37 cellular contexts compared by ENCODE assay signal in genomic region chr2:225415809-225416208, GRCh38. TPM values are rescaled to one million over a fixed set of nuclear protein-coding genes. Genes with fewer than 3 reads are reported as not detected.
"Had no signal": no experiment of that assay in that cellular context is flagged by ENCODE, and none has a peak within 500 bp of the region (broad histone marks: within the 10 kb centered on the region; RNA-seq: fewer than 3 reads in every experiment).

No MANE protein-coding gene starts in this region.

- H3K27me3 ChIP-seq: ascending aorta, cardiac muscle cell had no signal

- ATAC-seq: activated CD8-positive, alpha-beta memory T cell treated with anti-CD3 and anti-CD28 coated beads, Interleukin-2, amount 10 ng/mL, durations not matched to agents 7 days and 5 days; activated CD8-positive, alpha-beta T cell treated with anti-CD3 and anti-CD28 coated beads, Interleukin-2, amount 10 ng/mL, durations not matched to agents 7 days and 5 days; activated naive CD8-positive, alpha-beta T cell treated with anti-CD3 and anti-CD28 coated beads, Interleukin-2, amount 50 U/mL, for 24 hours had no signal

- H3K36me3 ChIP-seq: ascending aorta, cardiac muscle cell had no signal

- H3K9me3 ChIP-seq: ascending aorta had no signal

- H3K27ac Mint-ChIP-seq: activated B cell treated with CpG ODN at 0.5 μM for 24 hours; activated CD4-positive, alpha-beta memory T cell treated with anti-CD3 and anti-CD28 coated beads, Interleukin-2, amount 10 ng/mL, durations not matched to agents 7 days and 5 days; activated CD4-positive, alpha-beta T cell treated with anti-CD3 and anti-CD28 coated beads, Interleukin-2, amount 10 ng/mL, durations not matched to agents 24 days and 14 days; activated CD8-positive, alpha-beta memory T cell treated with anti-CD3 and anti-CD28 coated beads, Interleukin-2, amount 10 ng/mL, durations not matched to agents 7 days and 5 days; activated CD8-positive, alpha-beta T cell treated with anti-CD3 and anti-CD28 coated beads, Interleukin-2, amount 10 ng/mL, durations not matched to agents 7 days and 5 days; activated naive CD4-positive, alpha-beta T cell treated with anti-CD3 and anti-CD28 coated beads, Interleukin-2, amount 10 ng/mL, durations not matched to agents 7 days and 5 days; activated naive CD4-positive, alpha-beta T cell treated with anti-CD3 and anti-CD28 coated beads, Interleukin-2, amount 50 U/mL, for 24 hours; activated naive CD8-positive, alpha-beta T cell; activated naive CD8-positive, alpha-beta T cell treated with anti-CD3 and anti-CD28 coated beads, Interleukin-2, amount 10 ng/mL, durations not matched to agents 7 days and 5 days; activated naive CD8-positive, alpha-beta T cell treated with anti-CD3 and anti-CD28 coated beads, Interleukin-2, amount 50 U/mL, for 24 hours; activated T-cell treated with anti-CD3 and anti-CD28 coated beads, Interleukin-2, amount 50 U/mL, for 24 hours; activated T-helper 2 cell treated with anti-CD3 and anti-CD28 coated beads, Interferon-gamma antibody, Interleukin-2, Interleukin-4, amounts not matched to agents 10 μg/mL and 5 μg/mL and 100 μg/mL, durations not matched to agents 14 hours and 24 hours and 36 hours; T-helper 1 cell treated with Interleukin-12 subunit alpha and Interleukin-12 subunit beta and Interleukin-4 antibody, amounts not matched to agents 30 μg/mL and 1 μg/mL, for 36 hours; T-helper 2 cell treated with Interferon-gamma antibody and Interleukin-4, amounts not matched to agents 5 μg/mL and 100 μg/mL, for 36 hours had no signal

- H3K4me3 Mint-ChIP-seq: activated B cell treated with CpG ODN at 0.5 μM for 24 hours; activated CD4-positive, alpha-beta memory T cell treated with anti-CD3 and anti-CD28 coated beads, Interleukin-2, amount 10 ng/mL, durations not matched to agents 7 days and 5 days; activated CD4-positive, alpha-beta T cell treated with anti-CD3 and anti-CD28 coated beads, Interleukin-2, amount 10 ng/mL, durations not matched to agents 24 days and 14 days; activated CD8-positive, alpha-beta memory T cell treated with anti-CD3 and anti-CD28 coated beads, Interleukin-2, amount 10 ng/mL, durations not matched to agents 7 days and 5 days; activated CD8-positive, alpha-beta T cell treated with anti-CD3 and anti-CD28 coated beads, Interleukin-2, amount 10 ng/mL, durations not matched to agents 7 days and 5 days; activated naive CD4-positive, alpha-beta T cell treated with anti-CD3 and anti-CD28 coated beads, Interleukin-2, amount 10 ng/mL, durations not matched to agents 7 days and 5 days; activated naive CD4-positive, alpha-beta T cell treated with anti-CD3 and anti-CD28 coated beads, Interleukin-2, amount 50 U/mL, for 24 hours; activated naive CD8-positive, alpha-beta T cell; activated naive CD8-positive, alpha-beta T cell treated with anti-CD3 and anti-CD28 coated beads, Interleukin-2, amount 10 ng/mL, durations not matched to agents 7 days and 5 days; activated naive CD8-positive, alpha-beta T cell treated with anti-CD3 and anti-CD28 coated beads, Interleukin-2, amount 50 U/mL, for 24 hours; activated T-cell treated with anti-CD3 and anti-CD28 coated beads, Interleukin-2, amount 50 U/mL, for 24 hours; brain; central memory CD8-positive, alpha-beta T cell; T-helper 1 cell treated with Interleukin-12 subunit alpha and Interleukin-12 subunit beta and Interleukin-4 antibody, amounts not matched to agents 30 μg/mL and 1 μg/mL, for 36 hours; T-helper 2 cell treated with Interferon-gamma antibody and Interleukin-4, amounts not matched to agents 5 μg/mL and 100 μg/mL, for 36 hours had no signal

- H3K27me3 Mint-ChIP-seq: activated CD4-positive, alpha-beta T cell treated with anti-CD3 and anti-CD28 coated beads, Interleukin-2, amount 10 ng/mL, durations not matched to agents 24 days and 14 days; activated naive CD4-positive, alpha-beta T cell treated with anti-CD3 and anti-CD28 coated beads, Interleukin-2, amount 10 ng/mL, durations not matched to agents 7 days and 5 days had no signal

- H3K36me3 Mint-ChIP-seq: activated CD8-positive, alpha-beta memory T cell treated with anti-CD3 and anti-CD28 coated beads, Interleukin-2, amount 10 ng/mL, durations not matched to agents 7 days and 5 days; activated naive CD4-positive, alpha-beta T cell treated with anti-CD3 and anti-CD28 coated beads, Interleukin-2, amount 10 ng/mL, durations not matched to agents 7 days and 5 days; activated naive CD4-positive, alpha-beta T cell treated with anti-CD3 and anti-CD28 coated beads, Interleukin-2, amount 50 U/mL, for 24 hours; activated naive CD8-positive, alpha-beta T cell; activated naive CD8-positive, alpha-beta T cell treated with anti-CD3 and anti-CD28 coated beads, Interleukin-2, amount 10 ng/mL, durations not matched to agents 7 days and 5 days had no signal

- H3K27ac ChIP-seq: ascending aorta, cardiac muscle cell, VCaP had no signal

- DNase-seq: activated B cell treated with CpG ODN at 0.5 μM for 24 hours; activated CD4-positive, alpha-beta memory T cell treated with anti-CD3 and anti-CD28 coated beads, Interleukin-2, amount 10 ng/mL, durations not matched to agents 7 days and 5 days; activated CD4-positive, alpha-beta T cell treated with anti-CD3 and anti-CD28 coated beads for 4 hours; activated CD4-positive, alpha-beta T cell treated with anti-CD3 and anti-CD28 coated beads, Interleukin-2, amount 10 ng/mL, durations not matched to agents 24 days and 14 days; activated CD4-positive, alpha-beta T cell treated with anti-CD3 and anti-CD28 coated beads, Interleukin-2, amount 50 U/mL, for 1 hour; activated CD4-positive, alpha-beta T cell treated with anti-CD3 and anti-CD28 coated beads, Interleukin-2, amount 50 U/mL, for 4 hours; activated CD4-positive, CD25-positive, alpha-beta regulatory T cell treated with anti-CD3 and anti-CD28 coated beads, Interleukin-2, amount 50 U/mL, for 72 hours; activated CD8-positive, alpha-beta memory T cell treated with anti-CD3 and anti-CD28 coated beads for 24 hours; activated CD8-positive, alpha-beta memory T cell treated with anti-CD3 and anti-CD28 coated beads, Interleukin-2, amount 10 ng/mL, durations not matched to agents 7 days and 5 days; activated CD8-positive, alpha-beta memory T cell treated with anti-CD3 and anti-CD28 coated beads, Interleukin-2, amount 50 U/mL, for 48 hours; activated CD8-positive, alpha-beta T cell treated with anti-CD3 and anti-CD28 coated beads, Interleukin-2, amount 10 ng/mL, durations not matched to agents 7 days and 5 days; activated effector memory CD4-positive, alpha-beta T cell treated with Interleukin-2 at 50 U/mL for 16 hours; activated gamma-delta T cell; activated naive CD4-positive, alpha-beta T cell treated with anti-CD3 and anti-CD28 coated beads, Interleukin-2, amount 10 ng/mL, durations not matched to agents 7 days and 5 days; activated naive CD4-positive, alpha-beta T cell treated with Interleukin-2 at 50 U/mL for 16 hours; activated naive CD8-positive, alpha-beta T cell treated with anti-CD3 and anti-CD28 coated beads, Interleukin-2, amount 10 ng/mL, durations not matched to agents 7 days and 5 days; activated naive CD8-positive, alpha-beta T cell treated with anti-CD3 and anti-CD28 coated beads, Interleukin-2, amount 50 U/mL, for 24 hours; activated T-cell treated with anti-CD3 and anti-CD28 coated beads, Interleukin-2, amount 50 U/mL, for 24 hours; activated T-cell treated with anti-CD3 and anti-CD28 coated beads, Interleukin-2, amount 50 U/mL, for 48 hours; amygdala; anterior cingulate cortex; caudate nucleus; cerebellar nuclear complex; T-helper 1 cell; T-helper 2 cell; T-helper 9 cell had no signal

- H3K4me3 ChIP-seq: ascending aorta, cardiac muscle cell had no signal

- H3K9me3 Mint-ChIP-seq: activated B cell treated with CpG ODN at 0.5 μM for 24 hours; activated CD4-positive, alpha-beta memory T cell treated with anti-CD3 and anti-CD28 coated beads, Interleukin-2, amount 10 ng/mL, durations not matched to agents 7 days and 5 days; activated CD4-positive, alpha-beta T cell treated with anti-CD3 and anti-CD28 coated beads, Interleukin-2, amount 10 ng/mL, durations not matched to agents 24 days and 14 days; activated naive CD4-positive, alpha-beta T cell treated with anti-CD3 and anti-CD28 coated beads, Interleukin-2, amount 10 ng/mL, durations not matched to agents 7 days and 5 days; activated naive CD4-positive, alpha-beta T cell treated with anti-CD3 and anti-CD28 coated beads, Interleukin-2, amount 50 U/mL, for 24 hours; activated naive CD8-positive, alpha-beta T cell treated with anti-CD3 and anti-CD28 coated beads, Interleukin-2, amount 10 ng/mL, durations not matched to agents 7 days and 5 days; activated naive CD8-positive, alpha-beta T cell treated with anti-CD3 and anti-CD28 coated beads, Interleukin-2, amount 50 U/mL, for 24 hours; activated T-cell treated with anti-CD3 and anti-CD28 coated beads, Interleukin-2, amount 50 U/mL, for 24 hours; activated T-helper 2 cell treated with anti-CD3 and anti-CD28 coated beads, Interferon-gamma antibody, Interleukin-2, Interleukin-4, amounts not matched to agents 10 μg/mL and 5 μg/mL and 100 μg/mL, durations not matched to agents 14 hours and 24 hours and 36 hours; brain; central memory CD8-positive, alpha-beta T cell; T-helper 1 cell treated with Interleukin-12 subunit alpha and Interleukin-12 subunit beta and Interleukin-4 antibody, amounts not matched to agents 30 μg/mL and 1 μg/mL, for 36 hours; T-helper 2 cell treated with Interferon-gamma antibody and Interleukin-4, amounts not matched to agents 5 μg/mL and 100 μg/mL, for 36 hours had no signal

- H3K4me1 ChIP-seq: ascending aorta had no signal

- H3K4me1 Mint-ChIP-seq: activated B cell treated with CpG ODN at 0.5 μM for 24 hours; activated CD4-positive, alpha-beta memory T cell treated with anti-CD3 and anti-CD28 coated beads, Interleukin-2, amount 10 ng/mL, durations not matched to agents 7 days and 5 days; activated CD4-positive, alpha-beta T cell treated with anti-CD3 and anti-CD28 coated beads, Interleukin-2, amount 10 ng/mL, durations not matched to agents 24 days and 14 days; activated CD8-positive, alpha-beta memory T cell treated with anti-CD3 and anti-CD28 coated beads, Interleukin-2, amount 10 ng/mL, durations not matched to agents 7 days and 5 days; activated naive CD4-positive, alpha-beta T cell treated with anti-CD3 and anti-CD28 coated beads, Interleukin-2, amount 10 ng/mL, durations not matched to agents 7 days and 5 days; activated naive CD4-positive, alpha-beta T cell treated with anti-CD3 and anti-CD28 coated beads, Interleukin-2, amount 50 U/mL, for 24 hours; activated naive CD8-positive, alpha-beta T cell treated with anti-CD3 and anti-CD28 coated beads, Interleukin-2, amount 10 ng/mL, durations not matched to agents 7 days and 5 days; activated naive CD8-positive, alpha-beta T cell treated with anti-CD3 and anti-CD28 coated beads, Interleukin-2, amount 50 U/mL, for 24 hours; central memory CD8-positive, alpha-beta T cell had no signal

RNA-seq across cellular contexts. Expression of gene NYAP2, which starts 16.3 kb away (rescaled TPM):
- total RNA-seq: activated CD4-positive, alpha-beta memory T cell treated with anti-CD3 and anti-CD28 coated beads, Interleukin-2, amount 10 ng/mL, durations not matched to agents 7 days and 5 days; activated CD4-positive, alpha-beta T cell treated with anti-CD3 and anti-CD28 coated beads, Interleukin-2, amount 10 ng/mL, durations not matched to agents 24 days and 14 days; activated CD8-positive, alpha-beta memory T cell treated with anti-CD3 and anti-CD28 coated beads, Interleukin-2, amount 10 ng/mL, durations not matched to agents 7 days and 5 days; activated CD8-positive, alpha-beta T cell treated with anti-CD3 and anti-CD28 coated beads, Interleukin-2, amount 10 ng/mL, durations not matched to agents 7 days and 5 days; activated naive CD8-positive, alpha-beta T cell treated with anti-CD3 and anti-CD28 coated beads, Interleukin-2, amount 10 ng/mL, durations not matched to agents 7 days and 5 days; activated T-helper 2 cell treated with anti-CD3 and anti-CD28 coated beads, Interferon-gamma antibody, Interleukin-2, Interleukin-4, amounts not matched to agents 10 μg/mL and 5 μg/mL and 100 μg/mL, durations not matched to agents 14 hours and 24 hours and 36 hours; ascending aorta; bronchial epithelial cell; cardiac muscle cell had no signal
- polyA plus RNA-seq: cardiac muscle cell had no signal
